In the genomic region with DNA sequence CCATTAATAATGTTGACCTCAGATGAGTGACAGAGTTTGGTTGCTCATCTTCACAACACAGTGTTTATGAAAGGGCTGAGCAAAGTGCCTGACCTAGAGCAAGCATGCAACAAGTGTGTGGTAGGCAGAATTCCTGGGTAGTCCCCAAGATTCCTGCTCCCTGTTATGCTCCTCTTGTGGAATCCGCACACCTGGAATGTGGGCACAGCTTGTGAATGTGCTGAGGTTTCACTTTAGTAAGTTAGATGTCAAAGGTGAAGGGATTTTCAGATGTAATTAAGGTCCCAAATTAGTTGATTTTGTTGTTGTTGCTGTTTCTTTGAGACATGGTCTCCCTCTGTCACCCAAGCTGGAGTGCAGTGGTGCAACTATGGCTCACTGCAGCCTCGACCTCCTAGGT, we compare ENCODE assay signal across 28 cellular contexts.
"Had no signal": no experiment of that assay in that cellular context is flagged by ENCODE, and none has a peak within 500 bp of the region (broad histone marks: within the 10 kb centered on the region; RNA-seq: fewer than 3 reads in every experiment).

No MANE protein-coding gene starts in this region.

- H3K4me1 ChIP-seq: gastroesophageal sphincter, heart right ventricle had no signal

- H3K4me3 Mint-ChIP-seq: activated CD4-positive, alpha-beta memory T cell treated with anti-CD3 and anti-CD28 coated beads for 36 hours; activated CD4-positive, alpha-beta T cell treated with anti-CD3 and anti-CD28 coated beads for 36 hours; activated CD4-positive, alpha-beta T cell treated with anti-CD3 and anti-CD28 coated beads, Interleukin-2, amount 10 ng/mL, durations not matched to agents 24 days and 14 days; activated CD8-positive, alpha-beta T cell treated with anti-CD3 and anti-CD28 coated beads, Interleukin-2, amount 10 ng/mL, durations not matched to agents 7 days and 5 days; activated naive CD8-positive, alpha-beta T cell; activated T-cell treated with anti-CD3 and anti-CD28 coated beads, Interleukin-2, amount 50 U/mL, for 24 hours; activated T-cell treated with anti-CD3 and anti-CD28 coated beads, Interleukin-2, amount 50 U/mL, for 72 hours; central memory CD8-positive, alpha-beta T cell; dendritic cell treated with granulocyte-macrophage colony-stimulating factor and Interleukin-4, amounts not matched to agents 40 ng/mL and 50 ng/mL, for 4 days; endodermal cell had no signal

- DNase-seq: activated CD4-positive, alpha-beta memory T cell treated with anti-CD3 and anti-CD28 coated beads for 36 hours; activated CD4-positive, alpha-beta T cell treated with anti-CD3 and anti-CD28 coated beads for 36 hours; activated CD4-positive, alpha-beta T cell treated with anti-CD3 and anti-CD28 coated beads, Interleukin-2, amount 10 ng/mL, durations not matched to agents 24 days and 14 days; activated CD4-positive, CD25-positive, alpha-beta regulatory T cell; activated CD4-positive, CD25-positive, alpha-beta regulatory T cell treated with anti-CD3 and anti-CD28 coated beads, Interleukin-2, amount 50 U/mL, for 72 hours; activated CD8-positive, alpha-beta memory T cell treated with anti-CD3 and anti-CD28 coated beads, Interleukin-2, amount 50 U/mL, for 48 hours; activated CD8-positive, alpha-beta T cell treated with anti-CD3 and anti-CD28 coated beads, Interleukin-2, amount 10 ng/mL, durations not matched to agents 7 days and 5 days; activated gamma-delta T cell; activated naive CD4-positive, alpha-beta T cell; activated naive CD4-positive, alpha-beta T cell treated with anti-CD3 and anti-CD28 coated beads, Interleukin-2, amount 50 U/mL, for 16 hours; activated T-cell treated with anti-CD3 and anti-CD28 coated beads for 4 hours; activated T-cell treated with anti-CD3 and anti-CD28 coated beads, Interleukin-2, amount 50 U/mL, for 24 hours; activated T-cell treated with anti-CD3 and anti-CD28 coated beads, Interleukin-2, amount 50 U/mL, for 72 hours; amniotic stem cell; brain microvascular endothelial cell; dorsolateral prefrontal cortex; effector memory CD4-positive, alpha-beta T cell; endodermal cell; erythroblast; foreskin melanocyte; heart right ventricle; T-helper 2 cell had no signal

- H3K27ac ChIP-seq: brain microvascular endothelial cell, coronary artery, esophagus muscularis mucosa, gastroesophageal sphincter, heart right ventricle had no signal

- H3K27me3 Mint-ChIP-seq: activated CD4-positive, alpha-beta memory T cell treated with anti-CD3 and anti-CD28 coated beads for 36 hours; activated CD4-positive, alpha-beta T cell treated with anti-CD3 and anti-CD28 coated beads for 36 hours; activated naive CD8-positive, alpha-beta T cell; activated T-cell treated with anti-CD3 and anti-CD28 coated beads, Interleukin-2, amount 50 U/mL, for 24 hours; central memory CD8-positive, alpha-beta T cell had no signal

- H3K9me3 ChIP-seq: esophagus muscularis mucosa, gastroesophageal sphincter had no signal

- H3K4me3 ChIP-seq: coronary artery, dorsolateral prefrontal cortex, esophagus muscularis mucosa, gastroesophageal sphincter, heart right ventricle had no signal

- H3K36me3 ChIP-seq: brain microvascular endothelial cell, esophagus muscularis mucosa, gastroesophageal sphincter, heart right ventricle had no signal

- H3K4me1 Mint-ChIP-seq: endodermal cell had no signal

- ATAC-seq: activated CD4-positive, alpha-beta T cell treated with anti-CD3 and anti-CD28 coated beads for 36 hours; activated CD8-positive, alpha-beta T cell treated with anti-CD3 and anti-CD28 coated beads, Interleukin-2, amount 10 ng/mL, durations not matched to agents 7 days and 5 days; activated T-cell treated with anti-CD3 and anti-CD28 coated beads, Interleukin-2, amount 50 U/mL, for 72 hours; gastroesophageal sphincter; heart right ventricle had no signal

- H3K27ac Mint-ChIP-seq: activated CD4-positive, alpha-beta memory T cell treated with anti-CD3 and anti-CD28 coated beads for 36 hours; activated CD4-positive, alpha-beta T cell treated with anti-CD3 and anti-CD28 coated beads for 36 hours; activated CD4-positive, alpha-beta T cell treated with anti-CD3 and anti-CD28 coated beads, Interleukin-2, amount 10 ng/mL, durations not matched to agents 24 days and 14 days; activated CD8-positive, alpha-beta T cell treated with anti-CD3 and anti-CD28 coated beads, Interleukin-2, amount 10 ng/mL, durations not matched to agents 7 days and 5 days; activated naive CD8-positive, alpha-beta T cell; activated T-cell treated with anti-CD3 and anti-CD28 coated beads, Interleukin-2, amount 50 U/mL, for 24 hours; activated T-cell treated with anti-CD3 and anti-CD28 coated beads, Interleukin-2, amount 50 U/mL, for 72 hours; dendritic cell treated with granulocyte-macrophage colony-stimulating factor and Interleukin-4, amounts not matched to agents 40 ng/mL and 50 ng/mL, for 4 days; endodermal cell had no signal

- H3K27me3 ChIP-seq: brain microvascular endothelial cell, esophagus muscularis mucosa had no signal
